ENCODE assay signal across 29 cellular contexts in the genomic region with DNA sequence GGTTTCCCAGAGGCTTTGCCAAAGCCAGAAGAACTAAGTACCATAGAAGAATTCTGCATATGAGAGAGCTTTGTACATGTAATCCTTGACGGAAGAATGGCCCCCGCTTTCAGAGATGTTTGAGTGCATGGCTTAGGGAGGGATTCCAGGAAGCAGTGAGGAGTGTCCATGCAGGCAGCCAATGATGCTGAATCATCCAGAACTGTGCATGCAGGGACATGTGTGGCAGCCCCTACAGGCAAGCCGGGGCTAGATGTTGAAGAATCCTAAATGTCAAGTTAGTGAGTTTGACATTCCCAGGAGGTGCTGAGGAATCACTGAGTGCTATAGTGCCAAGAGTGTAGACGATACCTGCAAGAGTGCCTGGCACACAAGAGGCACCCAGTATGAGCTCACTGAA. TPM values are rescaled to one million over a fixed set of nuclear protein-coding genes. Genes with fewer than 3 reads are reported as not detected.
DNase-seq lines count a peak whose midpoint lies in the region; ATAC-seq and TF ChIP-seq lines count a peak whose summit lies in the region.
"Had no signal": no experiment of that assay in that cellular context is flagged by ENCODE, and none has a peak within 500 bp of the region (broad histone marks: within the 10 kb centered on the region; RNA-seq: fewer than 3 reads in every experiment).

No MANE protein-coding gene starts in this region.

- H3K79me1 ChIP-seq in mesenchymal stem cell (replicated peaks; ENCODE audit: low read length, poor library complexity, severe bottlenecking), result no peaks in the 10 kb centered on the region

- no peak overlapping the region for H3K18ac ChIP-seq in mesenchymal stem cell (ENCODE audit: low read depth in 1 of 2, low read length in 2 of 2)

- WGBS in mesenchymal stem cell, result 86% methylated on average over 4 of the region's 4 CpGs

- peak overlapping the region; percentile 52 for H3K27ac ChIP-seq in RWPE1
- H3K27ac ChIP-seq in mesenchymal stem cell (ENCODE audit: low read length, poor library complexity, severe bottlenecking), result no peak overlapping the region
- no peak overlapping the region for H3K27ac ChIP-seq in uterus
- H3K27ac ChIP-seq: BLaER1 treated with 17β-estradiol and CSF1 and Interleukin-3, amounts not matched to agents 10 nM and 100 nM; HL-60; thoracic aorta had no signal

- DNase-seq in AG20443 (ENCODE audit: low spot score), result peak; percentile 58
- peak; percentile 76 for DNase-seq in RWPE1 (ENCODE audit: low spot score)
- no peak for DNase-seq in mesenchymal stem cell
- DNase-seq in uterus, result no peak
- no peak for DNase-seq in mesenteric fat pad (ENCODE audit: low spot score)
- DNase-seq: activated CD4-positive, alpha-beta T cell treated with anti-CD3 and anti-CD28 coated beads, Interleukin-2, amount 10 ng/mL, durations not matched to agents 24 days and 14 days; activated gamma-delta T cell; activated T-cell treated with anti-CD3 and anti-CD28 coated beads, Interleukin-2, amount 50 U/mL, for 24 hours; cerebellar nuclear complex; COR-L47; DMS53; head of caudate nucleus; HFFc6; mesendoderm; NCI-H1092; NCI-H1930; NCI-H526 treated with DMSO at 0.1 percent for 48 hours; nucleus accumbens; SIG-M5; T-helper 9 cell had no signal

- no peak overlapping the region for H3K4me2 ChIP-seq in mesenchymal stem cell (ENCODE audit: low read length, poor library complexity, severe bottlenecking)
- H3K4me2 ChIP-seq: BLaER1 treated with 17β-estradiol and CSF1 and Interleukin-3, amounts not matched to agents 10 nM and 100 nM had no signal

- peak; percentile 96 for ATAC-seq in esophagus mucosa
- ATAC-seq in HG03039 (IDR thresholded peaks at IDR 0.05; ENCODE audit: unreplicated experiment), result no peak
- ATAC-seq in GM18867 (IDR thresholded peaks at IDR 0.05; ENCODE audit: unreplicated experiment), result no peak

- no peak overlapping the region for H3K4me3 ChIP-seq in mesenchymal stem cell (ENCODE audit: insufficient read depth in 1 of 2, low read depth in 1 of 2, low read length in 2 of 2)
- H3K4me3 ChIP-seq in uterus, result no peak overlapping the region
- H3K4me3 ChIP-seq: BLaER1 treated with 17β-estradiol and CSF1 and Interleukin-3, amounts not matched to agents 10 nM and 100 nM; thoracic aorta had no signal

- H3K23ac ChIP-seq in mesenchymal stem cell (ENCODE audit: low read length in 2 of 2), result no peak overlapping the region

- no peak overlapping the region for H4K8ac ChIP-seq in mesenchymal stem cell (ENCODE audit: low read length)

- H3K9ac ChIP-seq in mesenchymal stem cell (ENCODE audit: low read length), result no peak overlapping the region
- H3K9ac ChIP-seq: BLaER1 treated with 17β-estradiol and CSF1 and Interleukin-3, amounts not matched to agents 10 nM and 100 nM had no signal

- H3K27me3 ChIP-seq in mesenchymal stem cell (ENCODE audit: control insufficient read depth in 1 of 2, insufficient read depth in 1 of 2, low read length in 2 of 2), result peaks cover 0 to 7% of the 10 kb centered on the region in 2 experiments
- no peaks in the 10 kb centered on the region for H3K27me3 ChIP-seq in uterus
- H3K27me3 ChIP-seq: BLaER1 treated with 17β-estradiol and CSF1 and Interleukin-3, amounts not matched to agents 10 nM and 100 nM had no signal

- no peak overlapping the region for H2BK15ac ChIP-seq in mesenchymal stem cell (ENCODE audit: low read depth, poor library complexity, severe bottlenecking)

- H2AFZ ChIP-seq in mesenchymal stem cell (ENCODE audit: low read depth, low read length), result no peak overlapping the region

- H3K14ac ChIP-seq in mesenchymal stem cell (ENCODE audit: low read length in 2 of 2), result no peak overlapping the region

- POLR2A ChIA-PET in RWPE1 (lab: Yijun Ruan, JAX; ENCODE audit: low non-redundant PET), result no interaction called here

- no peak for TF ChIP-seq CTCF in RWPE1 (conservative IDR thresholded peaks at IDR 0.05; ENCODE audit: low read depth)
- no peak for TF ChIP-seq CTCF in uterus (IDR thresholded peaks at IDR 0.05)

- intact Hi-C loops in uterus (cut with DNase I; ENCODE audit: low total_unique reads), result no loop called here

- H3K36me3 ChIP-seq in mesenchymal stem cell (ENCODE audit: control insufficient read depth in 1 of 2, insufficient read depth in 2 of 2, low read depth in 1 of 2, low read length in 2 of 2), result no peaks in the 10 kb centered on the region
- H3K36me3 ChIP-seq in uterus, result no peaks in the 10 kb centered on the region
- H3K36me3 ChIP-seq: BLaER1 treated with 17β-estradiol and CSF1 and Interleukin-3, amounts not matched to agents 10 nM and 100 nM; thoracic aorta had no signal

- H2AK5ac ChIP-seq in mesenchymal stem cell (ENCODE audit: low read length, severe bottlenecking), result no peak overlapping the region

- no peak overlapping the region for H2BK12ac ChIP-seq in mesenchymal stem cell (ENCODE audit: low read length in 2 of 2)

- CTCF ChIA-PET in RWPE1 (lab: Yijun Ruan, JAX), result interaction anchor here (1.2 kb wide), 1 partner anchor 22 kb away, joined by 4 read pairs; no protein-coding TSS in a partner anchor

- H3K4me1 ChIP-seq in mesenchymal stem cell (ENCODE audit: control insufficient read depth, insufficient read depth, low read depth, low read length) (peaks cover 3% of the 10 kb centered on the region), uterus (no peaks in the 10 kb centered on the region)

- H4K91ac ChIP-seq in mesenchymal stem cell (ENCODE audit: low read length), result peak overlapping the region; percentile 29

- TF ChIP-seq POLR2A in uterus (IDR thresholded peaks at IDR 0.05), result no peak

- no peaks in the 10 kb centered on the region for H3K9me3 ChIP-seq in mesenchymal stem cell (ENCODE audit: control insufficient read depth, low read length)
- no peaks in the 10 kb centered on the region for H3K9me3 ChIP-seq in uterus
- H3K9me3 ChIP-seq: thoracic aorta had no signal

- H2BK120ac ChIP-seq in mesenchymal stem cell (ENCODE audit: low read depth, low read length), result no peak overlapping the region

- no peak overlapping the region for H3K4ac ChIP-seq in mesenchymal stem cell (ENCODE audit: low read depth in 1 of 2, low read length in 2 of 2)

- no peak overlapping the region for H2BK5ac ChIP-seq in mesenchymal stem cell (ENCODE audit: low read depth, low read length, poor library complexity, severe bottlenecking)

RNA-seq across cellular contexts. Expression of gene HAO2, which starts 9.9 kb away (rescaled TPM):
- total RNA-seq in esophagus mucosa (not detected), uterus (1 to 10 TPM in 1 of 4 donors, under 1 TPM in 1, not detected in 2; 0.90 to 1.4 TPM), mesenteric fat pad (not detected)
- not detected for polyA plus RNA-seq in mesenchymal stem cell (2013, experiment 1 of 2)
- polyA plus RNA-seq in mesenchymal stem cell (2013, experiment 2 of 2), result not detected
- total RNA-seq: activated CD4-positive, alpha-beta T cell treated with anti-CD3 and anti-CD28 coated beads, Interleukin-2, amount 10 ng/mL, durations not matched to agents 24 days and 14 days; dermis microvascular lymphatic vessel endothelial cell; HFFc6; pulmonary artery endothelial cell; thoracic aorta had no signal

RNA-seq across cellular contexts. Expression of gene HSD3B2, which starts 56.3 kb away (rescaled TPM):
- total RNA-seq in esophagus mucosa (0.32 TPM), uterus (under 1 TPM in 1 of 4 donors, not detected in 3; 0.49 TPM), mesenteric fat pad (not detected)
- not detected for polyA plus RNA-seq in mesenchymal stem cell (2013, experiment 1 of 2)
- polyA plus RNA-seq in mesenchymal stem cell (2013, experiment 2 of 2), result not detected
- total RNA-seq: activated CD4-positive, alpha-beta T cell treated with anti-CD3 and anti-CD28 coated beads, Interleukin-2, amount 10 ng/mL, durations not matched to agents 24 days and 14 days; dermis microvascular lymphatic vessel endothelial cell; HFFc6; myocyte; pulmonary artery endothelial cell; thoracic aorta had no signal

Comparison
In these comparisons a context has a peak if more than half of its experiments do, and no peak if none do; other contexts are left out.
1. DNase-seq: peak in AG20443 (single experiment) and RWPE1 (single experiment); none in mesenchymal stem cell (single experiment), uterus (0 of 2) and mesenteric fat pad (single experiment).